1 cellular context compared by ENCODE assay signal in genomic region chr17:56977673-56978395, GRCh38.
TF ChIP-seq lines count a peak whose summit lies in the region.

SCPEP1 (plus strand) TSS chr17:56978131; CDS start chr17:56978160, 29 bp downstream.

TF ChIP-seq in WTC11, 78 proteins besides CTCF, POLR2A, EP300 and RAD21 (continued from another document):
- 0 out of 2 replicates have a peak, but pooled peaks have one; percentile 21 for TF ChIP-seq ARID4B (CRISPR knock-in tag; IDR thresholded peaks at IDR 0.05; ENCODE audit: borderline replicate concordance)
- no peak for TF ChIP-seq HMGA2 (CRISPR knock-in tag; IDR thresholded peaks at IDR 0.05)
- TF ChIP-seq FOXP4 (CRISPR knock-in tag; IDR thresholded peaks at IDR 0.05): no peak
- no peak for TF ChIP-seq ESRRA (CRISPR knock-in tag; IDR thresholded peaks at IDR 0.05; ENCODE audit: borderline replicate concordance)
- TF ChIP-seq ZNF138 (CRISPR knock-in tag; conservative IDR thresholded peaks at IDR 0.05): no peak
TF ChIP-seq in WTC11: peak in this region for 5.
